ENCODE assay signal across 8 cellular contexts in genomic region chr5:37721447-37721871, GRCh38.
DNase-seq lines count a peak whose midpoint lies in the region; ATAC-seq lines count a peak whose summit lies in the region.

No MANE protein-coding gene starts in this region.

- H3K27me3 Mint-ChIP-seq in activated naive CD8-positive, alpha-beta T cell treated with anti-CD3 and anti-CD28 coated beads for 36 hours = no peaks in the 10 kb centered on the region
- H3K27me3 Mint-ChIP-seq in naive thymus-derived CD8-positive, alpha-beta T cell = no peaks in the 10 kb centered on the region

- POLR2A ChIA-PET in naive thymus-derived CD8-positive, alpha-beta T cell (lab: Charles Lee) = no interaction called here

- H3K9me3 Mint-ChIP-seq in activated naive CD8-positive, alpha-beta T cell treated with anti-CD3 and anti-CD28 coated beads for 36 hours = no peaks in the 10 kb centered on the region
- no peaks in the 10 kb centered on the region for H3K9me3 Mint-ChIP-seq in naive thymus-derived CD8-positive, alpha-beta T cell

- H3K27ac Mint-ChIP-seq in activated naive CD8-positive, alpha-beta T cell treated with anti-CD3 and anti-CD28 coated beads for 36 hours = peak overlapping the region; percentile 75
- peak overlapping the region in 2 of 10 donors; percentile 53 to 68 for H3K27ac Mint-ChIP-seq in naive thymus-derived CD8-positive, alpha-beta T cell

- H3K4me3 Mint-ChIP-seq in activated naive CD8-positive, alpha-beta T cell treated with anti-CD3 and anti-CD28 coated beads for 36 hours = no peak overlapping the region
- no peak overlapping the region for H3K4me3 Mint-ChIP-seq in naive thymus-derived CD8-positive, alpha-beta T cell

- DNase-seq in EH (ENCODE audit: low read depth) (peak; percentile 63), COLO829 (ENCODE audit: low spot score) (no peak), NCI-H2107 (lab: John Stamatoyannopoulos, UW) (no peak), GDM1 (lab: John Stamatoyannopoulos, UW) (no peak)
- peak; percentile 19 for DNase-seq in activated naive CD8-positive, alpha-beta T cell treated with anti-CD3 and anti-CD28 coated beads for 36 hours
- DNase-seq in naive thymus-derived CD8-positive, alpha-beta T cell = no peak

- peak; percentile 90 for ATAC-seq in GM19455 (IDR thresholded peaks at IDR 0.05; ENCODE audit: unreplicated experiment)
- peak; percentile 63 for ATAC-seq in HG03280 (IDR thresholded peaks at IDR 0.05; ENCODE audit: unreplicated experiment)
- ATAC-seq in naive thymus-derived CD8-positive, alpha-beta T cell = no peak

- H3K36me3 Mint-ChIP-seq in activated naive CD8-positive, alpha-beta T cell treated with anti-CD3 and anti-CD28 coated beads for 36 hours = peaks cover 27% of the 10 kb centered on the region
- H3K36me3 Mint-ChIP-seq in naive thymus-derived CD8-positive, alpha-beta T cell = peaks cover 4 to 77% (median 35%) of the 10 kb centered on the region in 3 donors

- peaks cover 25% of the 10 kb centered on the region for H3K4me1 Mint-ChIP-seq in activated naive CD8-positive, alpha-beta T cell treated with anti-CD3 and anti-CD28 coated beads for 36 hours
- peaks cover 0 to 17% (median 3%) of the 10 kb centered on the region in 4 donors for H3K4me1 Mint-ChIP-seq in naive thymus-derived CD8-positive, alpha-beta T cell

Comparison
In these comparisons a context has a peak if more than half of its experiments do, and no peak if none do; other contexts are left out.
1. DNase-seq: peak in EH (single experiment) and activated naive CD8-positive, alpha-beta T cell treated with anti-CD3 and anti-CD28 coated beads for 36 hours (single experiment); none in COLO829 (single experiment), NCI-H2107 (single experiment), GDM1 (single experiment) and naive thymus-derived CD8-positive, alpha-beta T cell (0 of 10).
2. ATAC-seq: peak in GM19455 (single experiment) and HG03280 (single experiment); none in naive thymus-derived CD8-positive, alpha-beta T cell (0 of 2).